In the genomic region with DNA sequence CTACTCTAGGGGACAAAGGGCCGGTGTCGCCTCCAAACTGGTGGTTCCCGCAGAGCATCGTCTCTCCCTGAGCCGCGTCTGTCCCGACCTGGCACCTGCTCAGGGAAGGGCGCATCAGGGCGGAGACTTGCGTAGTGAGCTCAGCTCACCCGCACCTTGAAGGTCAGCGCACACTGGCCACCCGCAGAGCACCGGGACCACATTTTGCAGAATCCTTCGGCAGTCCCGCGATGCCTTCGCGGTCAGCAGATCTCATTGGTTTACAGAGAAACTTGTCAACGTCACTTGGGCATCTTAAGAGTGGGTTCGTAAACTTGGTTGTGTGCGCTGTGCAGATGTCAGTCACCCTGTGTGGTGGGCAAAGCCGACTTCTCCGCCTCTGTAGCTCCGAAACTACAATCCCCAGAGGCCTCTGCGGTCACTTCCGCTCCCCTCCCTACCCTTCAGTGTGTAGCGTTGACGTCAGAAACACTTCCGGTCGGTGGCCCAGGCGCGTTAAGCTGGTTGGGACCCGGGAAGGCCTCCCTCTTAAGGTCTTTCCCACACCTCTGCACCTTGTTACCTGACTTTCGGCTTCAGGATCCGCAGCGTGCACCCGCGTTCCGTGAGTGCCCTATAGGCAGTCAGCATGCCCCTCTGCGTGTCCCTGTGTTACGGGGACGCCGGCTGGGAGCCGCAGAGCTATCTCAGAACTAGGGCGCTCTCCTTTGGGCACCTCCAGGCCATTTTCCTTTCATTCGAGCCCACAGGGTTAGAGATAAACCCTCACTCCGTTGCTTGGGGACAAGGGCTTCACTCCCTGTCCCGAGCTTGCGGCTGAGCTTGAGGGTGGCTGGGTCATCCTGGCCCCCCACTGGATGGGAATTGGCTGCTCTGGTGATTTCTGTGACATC, we compare ENCODE assay signal across 8 cellular contexts. TPM values are rescaled to one million over a fixed set of nuclear protein-coding genes. Genes with fewer than 3 reads are reported as not detected.
DNase-seq lines count a peak whose midpoint lies in the region; ATAC-seq and TF ChIP-seq lines count a peak whose summit lies in the region.

No MANE protein-coding gene starts in this region.

- H3K27me3 ChIP-seq in ascending aorta (no peaks in the 10 kb centered on the region), right atrium auricular region (no peaks in the 10 kb centered on the region), prostate gland (replicated peaks; ENCODE audit: insufficient read depth) (no peaks in the 10 kb centered on the region), upper lobe of right lung (no peaks in the 10 kb centered on the region)

- H3K9me3 ChIP-seq in ascending aorta = no peaks in the 10 kb centered on the region
- H3K9me3 ChIP-seq in right atrium auricular region = no peaks in the 10 kb centered on the region
- no peaks in the 10 kb centered on the region for H3K9me3 ChIP-seq in prostate gland
- H3K9me3 ChIP-seq in upper lobe of right lung = no peaks in the 10 kb centered on the region

- H3K36me3 ChIP-seq in ascending aorta = peaks cover 3 to 4% of the 10 kb centered on the region in 2 donors
- no peaks in the 10 kb centered on the region for H3K36me3 ChIP-seq in right atrium auricular region
- no peaks in the 10 kb centered on the region for H3K36me3 ChIP-seq in prostate gland
- H3K36me3 ChIP-seq in upper lobe of right lung = peaks cover 5% of the 10 kb centered on the region

- H3K4me1 ChIP-seq in ascending aorta (peaks cover 0 to 12% of the 10 kb centered on the region in 2 donors), right atrium auricular region (peaks cover 0 to 42% of the 10 kb centered on the region in 2 donors), prostate gland (replicated peaks) (no peaks in the 10 kb centered on the region), upper lobe of right lung (peaks cover 13% of the 10 kb centered on the region)

- intact Hi-C loops in ascending aorta (cut with DNase I) = loop anchor here (1.0 to 10.0 kb wide), 5 partner anchors 17 to 160 kb away; a partner anchor contains a TSS
- intact Hi-C loops in prostate gland (cut with DNase I) = loop anchor here (5.0 to 10.0 kb wide), 2 partner anchors 38 to 120 kb away; a partner anchor contains a TSS
- intact Hi-C loops in upper lobe of right lung (cut with DNase I) = no loop called here

- ATAC-seq in upper lobe of right lung = peak; percentile 99

- TF ChIP-seq CTCF in ascending aorta (IDR thresholded peaks at IDR 0.05) (no peak), right atrium auricular region (IDR thresholded peaks at IDR 0.05) (peak in 1 of 2 donors; percentile 8), prostate gland (IDR thresholded peaks at IDR 0.05) (peak in 1 of 4 experiments; percentile 4), upper lobe of right lung (IDR thresholded peaks at IDR 0.05) (no peak)

- peak overlapping the region; percentile 57 to 77 for H3K27ac ChIP-seq in ascending aorta
- peak overlapping the region; percentile 89 to 93 for H3K27ac ChIP-seq in right atrium auricular region
- H3K27ac ChIP-seq in prostate gland = peak overlapping the region; percentile 87 to 89
- H3K27ac ChIP-seq in upper lobe of right lung = peak overlapping the region; percentile 89

- DNase-seq in AG08396 (ENCODE audit: low spot score) (peak; percentile 90), GM19240 (ENCODE audit: insufficient read length, low spot score) (peak; percentile 56), KG1 (lab: John Stamatoyannopoulos, UW) (peak; percentile 27), T-helper 1 cell (peak; percentile 78 to 90 (median 84)), ascending aorta (ENCODE audit: low spot score in 2 of 2) (peak; percentile 69 to 95), right atrium auricular region (ENCODE audit: low spot score) (peak; percentile 93), prostate gland (ENCODE audit: low spot score) (peak; percentile 93), upper lobe of right lung (peak; percentile 87)

- H3K4me3 ChIP-seq in ascending aorta (peak overlapping the region; percentile 65 to 67), right atrium auricular region (peak overlapping the region; percentile 77 to 89), prostate gland (peak overlapping the region; percentile 63 to 66), upper lobe of right lung (peak overlapping the region; percentile 81)

- peak; percentile 48 for TF ChIP-seq POLR2A in prostate gland (IDR thresholded peaks at IDR 0.05)

- 3% methylated on average over 43 of the region's 50 CpGs for WGBS in prostate gland

RNA-seq across cellular contexts. Expression of a gene that starts 36.5 kb away (rescaled TPM):
- total RNA-seq in ascending aorta = 0.32 TPM
- total RNA-seq in right atrium auricular region = 1 to 10 TPM; 6.9 to 7.3 TPM
- total RNA-seq in prostate gland = 10 to 100 TPM; 10.7 to 15.0 TPM
- total RNA-seq in upper lobe of right lung = 6.3 TPM

Comparison
In these comparisons a context has a peak if more than half of its experiments do, and no peak if none do; other contexts are left out.
1. Peak in every context shown above with its lines: DNase-seq, ATAC-seq, H3K4me3 ChIP-seq and H3K27ac ChIP-seq.
2. DNase-seq: peak in every context shown above with its lines; median percentile 93 in right atrium auricular region; 93 in prostate gland; 90 in AG08396; 87 in upper lobe of right lung; 84 in T-helper 1 cell; 82 in ascending aorta; 56 in GM19240; 27 in KG1.